In genomic region chr21:44813727-44814126, GRCh38 we compare ENCODE assay signal across 16 cellular contexts. TPM values are rescaled to one million over a fixed set of nuclear protein-coding genes. Genes with fewer than 3 reads are reported as not detected.
DNase-seq lines count a peak whose midpoint lies in the region; ATAC-seq and TF ChIP-seq lines count a peak whose summit lies in the region.
"Had no signal": no experiment of that assay in that cellular context is flagged by ENCODE, and none has a peak within 500 bp of the region (broad histone marks: within the 10 kb centered on the region; RNA-seq: fewer than 3 reads in every experiment).

No MANE protein-coding gene starts in this region.

- no peaks in the 10 kb centered on the region for H3K9me3 ChIP-seq in BLaER1 treated with 17β-estradiol and CSF1 and Interleukin-3, amounts not matched to agents 10 nM and 100 nM (replicated peaks in 1 of 11)
- no peaks in the 10 kb centered on the region for H3K9me3 ChIP-seq in mesenchymal stem cell (ENCODE audit: control insufficient read depth, low read length)
- H3K9me3 ChIP-seq: Caco-2 had no signal

- H4K8ac ChIP-seq in mesenchymal stem cell (ENCODE audit: low read length), result no peak overlapping the region

- peaks cover 34 to 42% of the 10 kb centered on the region in 2 donors for H3K36me3 Mint-ChIP-seq in stimulated activated naive B cell treated with anti-CD40 and anti-IgM and Interleukin-4, amounts not matched to agents 10 μg/mL and 1 μg/mL and 100 μg/mL, for 72 hours

- H3K4me1 Mint-ChIP-seq in stimulated activated naive B cell treated with anti-CD40 and anti-IgM and Interleukin-4, amounts not matched to agents 10 μg/mL and 1 μg/mL and 100 μg/mL, for 72 hours, result peaks cover 17 to 57% of the 10 kb centered on the region in 2 donors

- no peak overlapping the region for H3K27ac ChIP-seq in BLaER1 treated with 17β-estradiol and CSF1 and Interleukin-3, amounts not matched to agents 10 nM and 100 nM
- H3K27ac ChIP-seq in VCaP (peak overlapping the region; percentile 78), mesenchymal stem cell (ENCODE audit: low read length, poor library complexity, severe bottlenecking) (no peak overlapping the region)
- H3K27ac ChIP-seq: C4-2B, HL-60 had no signal

- H3K18ac ChIP-seq in mesenchymal stem cell (ENCODE audit: low read depth in 1 of 2, low read length in 2 of 2), result no peak overlapping the region

- H2BK15ac ChIP-seq in mesenchymal stem cell (ENCODE audit: low read depth, poor library complexity, severe bottlenecking), result no peak overlapping the region

- H3K9me3 Mint-ChIP-seq in stimulated activated naive B cell treated with anti-CD40 and anti-IgM and Interleukin-4, amounts not matched to agents 10 μg/mL and 1 μg/mL and 100 μg/mL, for 72 hours, result no peaks in the 10 kb centered on the region
- H3K9me3 Mint-ChIP-seq: CD4-positive, alpha-beta memory T cell; H9 had no signal

- no peak overlapping the region for H3K4me3 Mint-ChIP-seq in stimulated activated naive B cell treated with anti-CD40 and anti-IgM and Interleukin-4, amounts not matched to agents 10 μg/mL and 1 μg/mL and 100 μg/mL, for 72 hours
- H3K4me3 Mint-ChIP-seq: H9 had no signal

- no peak overlapping the region for H3K14ac ChIP-seq in mesenchymal stem cell (ENCODE audit: low read length in 2 of 2)

- H2BK12ac ChIP-seq in mesenchymal stem cell (ENCODE audit: low read length in 2 of 2), result no peak overlapping the region

- no peak overlapping the region for H2BK5ac ChIP-seq in mesenchymal stem cell (ENCODE audit: low read depth, low read length, poor library complexity, severe bottlenecking)

- no peaks in the 10 kb centered on the region for H3K27me3 Mint-ChIP-seq in stimulated activated naive B cell treated with anti-CD40 and anti-IgM and Interleukin-4, amounts not matched to agents 10 μg/mL and 1 μg/mL and 100 μg/mL, for 72 hours
- H3K27me3 Mint-ChIP-seq: CD4-positive, alpha-beta memory T cell had no signal

- H3K79me1 ChIP-seq in mesenchymal stem cell (replicated peaks; ENCODE audit: low read length, poor library complexity, severe bottlenecking), result peaks cover 56% of the 10 kb centered on the region

- H2AK5ac ChIP-seq in mesenchymal stem cell (ENCODE audit: low read length, severe bottlenecking), result no peak overlapping the region

- H3K23ac ChIP-seq in mesenchymal stem cell (ENCODE audit: low read length in 2 of 2), result no peak overlapping the region

- no peak for ATAC-seq in stimulated activated naive B cell treated with anti-CD40 and anti-IgM and Interleukin-4, amounts not matched to agents 10 μg/mL and 1 μg/mL and 100 μg/mL, for 72 hours (replicated peaks)
- ATAC-seq in HG02885 (IDR thresholded peaks at IDR 0.05; ENCODE audit: poor library complexity, unreplicated experiment) (no peak), HG03354 (IDR thresholded peaks at IDR 0.05; ENCODE audit: poor library complexity, severe bottlenecking, unreplicated experiment) (no peak)

- peak overlapping the region; percentile 68 to 99 (median 93) for H3K4me2 ChIP-seq in BLaER1 treated with 17β-estradiol and CSF1 and Interleukin-3, amounts not matched to agents 10 nM and 100 nM
- H3K4me2 ChIP-seq in mesenchymal stem cell (ENCODE audit: low read length, poor library complexity, severe bottlenecking), result no peak overlapping the region

- no peak overlapping the region for H2AFZ ChIP-seq in mesenchymal stem cell (ENCODE audit: low read depth, low read length)

- no peak overlapping the region; a peak in 1 of 20 replicates for H3K4me3 ChIP-seq in BLaER1 treated with 17β-estradiol and CSF1 and Interleukin-3, amounts not matched to agents 10 nM and 100 nM
- H3K4me3 ChIP-seq in mesenchymal stem cell (ENCODE audit: insufficient read depth in 1 of 2, low read depth in 1 of 2, low read length in 2 of 2), result no peak overlapping the region

- peaks cover 72 to 88% (median 82%) of the 10 kb centered on the region in 10 experiments for H3K4me1 ChIP-seq in BLaER1 treated with 17β-estradiol and CSF1 and Interleukin-3, amounts not matched to agents 10 nM and 100 nM
- H3K4me1 ChIP-seq in mesenchymal stem cell (ENCODE audit: control insufficient read depth, insufficient read depth, low read depth, low read length), result peaks cover 33% of the 10 kb centered on the region

- no peak for DNase-seq in mesenchymal stem cell
- no peak for DNase-seq in stimulated activated naive B cell treated with anti-CD40 and anti-IgM and Interleukin-4, amounts not matched to agents 10 μg/mL and 1 μg/mL and 100 μg/mL, for 72 hours
- no peak for DNase-seq in T-helper 2 cell
- DNase-seq: ACHN; Caco-2; CD4-positive, alpha-beta memory T cell; DND-41; GF-D8; GOT3; H9 had no signal

- peaks cover 86 to 89% (median 88%) of the 10 kb centered on the region in 11 experiments for H4K20me1 ChIP-seq in BLaER1 treated with 17β-estradiol and CSF1 and Interleukin-3, amounts not matched to agents 10 nM and 100 nM

- no peak for TF ChIP-seq CTCF in VCaP (conservative IDR thresholded peaks at IDR 0.05)

- H2BK120ac ChIP-seq in mesenchymal stem cell (ENCODE audit: low read depth, low read length), result no peak overlapping the region

- H3K9ac ChIP-seq in BLaER1 treated with 17β-estradiol and CSF1 and Interleukin-3, amounts not matched to agents 10 nM and 100 nM, result peak overlapping the region in 9 of 11 experiments; percentile 21 to 68 (median 53); a peak in 11 of 22 replicates
- H3K9ac ChIP-seq in mesenchymal stem cell (ENCODE audit: low read length), result peak overlapping the region; percentile 70

- H3K36me3 ChIP-seq in BLaER1 treated with 17β-estradiol and CSF1 and Interleukin-3, amounts not matched to agents 10 nM and 100 nM, result peaks cover 44 to 65% (median 52%) of the 10 kb centered on the region in 11 experiments
- H3K36me3 ChIP-seq in mesenchymal stem cell (ENCODE audit: control insufficient read depth in 1 of 2, insufficient read depth in 2 of 2, low read depth in 1 of 2, low read length in 2 of 2), result peaks cover 43 to 61% of the 10 kb centered on the region in 2 experiments

- H3K27ac Mint-ChIP-seq in stimulated activated naive B cell treated with anti-CD40 and anti-IgM and Interleukin-4, amounts not matched to agents 10 μg/mL and 1 μg/mL and 100 μg/mL, for 72 hours, result peak overlapping the region; percentile 42
- H3K27ac Mint-ChIP-seq: H9 had no signal

- H3K4ac ChIP-seq in mesenchymal stem cell (ENCODE audit: low read depth in 1 of 2, low read length in 2 of 2), result no peak overlapping the region

- no peak overlapping the region for H4K91ac ChIP-seq in mesenchymal stem cell (ENCODE audit: low read length)

- no peaks in the 10 kb centered on the region for H3K27me3 ChIP-seq in BLaER1 treated with 17β-estradiol and CSF1 and Interleukin-3, amounts not matched to agents 10 nM and 100 nM
- H3K27me3 ChIP-seq in mesenchymal stem cell (ENCODE audit: control insufficient read depth in 1 of 2, insufficient read depth in 1 of 2, low read length in 2 of 2), result no peaks in the 10 kb centered on the region

- 98% methylated on average over 18 of the region's 18 CpGs for WGBS in mesenchymal stem cell

RNA-seq across cellular contexts. Expression of gene SUMO3, which starts 4.1 kb away (rescaled TPM):
- 110 TPM for polyA plus RNA-seq in mesenchymal stem cell (2013, experiment 1 of 2)
- polyA plus RNA-seq in mesenchymal stem cell (2013, experiment 2 of 2), result 108 TPM

RNA-seq across cellular contexts. Expression of gene UBE2G2, which starts 12.1 kb away (rescaled TPM):
- polyA plus RNA-seq in mesenchymal stem cell (2013, experiment 1 of 2), result 40.3 TPM
- polyA plus RNA-seq in mesenchymal stem cell (2013, experiment 2 of 2), result 37.8 TPM

RNA-seq across cellular contexts. Expression of gene PTTG1IP, which starts 59.8 kb away (rescaled TPM):
- polyA plus RNA-seq in mesenchymal stem cell (2013, experiment 1 of 2), result 262 TPM
- 266 TPM for polyA plus RNA-seq in mesenchymal stem cell (2013, experiment 2 of 2)
